In genomic region chr6:105401247-105402089, GRCh38 we compare ENCODE assay signal across 8 cellular contexts. TPM values are rescaled to one million over a fixed set of nuclear protein-coding genes. Genes with fewer than 3 reads are reported as not detected.
DNase-seq lines count a peak whose midpoint lies in the region; ATAC-seq, FAIRE-seq and TF ChIP-seq lines count a peak whose summit lies in the region.

No MANE protein-coding gene starts in this region.

- DNase-seq in DND-41 (no peak), OCI-LY7 (ENCODE audit: low spot score) (no peak), epithelial cell of proximal tubule (ENCODE audit: low read depth) (no peak), pancreas (no peak), MV-4-11 (lab: John Stamatoyannopoulos, UW) (no peak)
- no peak for DNase-seq in stimulated activated CD4-positive, alpha-beta T cell treated with anti-CD3 and anti-CD28 coated beads, Interleukin-2, amount 100 ng/mL, for 24 hours

- CTCF ChIA-PET in OCI-LY7 (lab: Charles Lee; ENCODE audit: unreplicated experiment), result interaction anchor here (0.5 kb wide), 1 partner anchor 286 kb away, joined by 3 read pairs; no protein-coding TSS in a partner anchor

- BruUV-seq in OCI-LY7 (replicated peaks; lab: Mats Ljungman, UMichigan), result TSS peak; percentile 65

- intact Hi-C loops in OCI-LY7 (cut with micrococcal nuclease; ENCODE audit: unreplicated experiment), result loop anchor here (5.0 to 10.0 kb wide), 3 partner anchors 84 to 547 kb away; partner anchors contain the start of gene HACE1
- intact Hi-C loops in pancreas (cut with DNase I), result loop anchor here in 1 of 3 donors (10.0 kb wide), 1 partner anchor 307 kb away; no protein-coding TSS in a partner anchor

- peak overlapping the region; percentile 87 for H3K9ac ChIP-seq in DND-41 (ENCODE audit: low read depth, low read length)

- TF ChIP-seq CTCF in DND-41 (IDR thresholded peaks at IDR 0.05; ENCODE audit: borderline replicate concordance, extremely low read depth, low read length, poor library complexity, severe bottlenecking) (no peak), OCI-LY7 (conservative IDR thresholded peaks at IDR 0.05; ENCODE audit: low read length) (no peak), epithelial cell of proximal tubule (conservative IDR thresholded peaks at IDR 0.05; ENCODE audit: low read depth, low read length) (no peak), pancreas (IDR thresholded peaks at IDR 0.05) (no peak)

- H3K27me3 ChIP-seq in DND-41 (ENCODE audit: insufficient read depth, low read length, poor library complexity) (no peaks in the 10 kb centered on the region), pancreas (no peaks in the 10 kb centered on the region)

- ATAC-seq in DND-41 (ENCODE audit: insufficient read depth, low read depth) (no peak), pancreas (no peak), GM19397 (IDR thresholded peaks at IDR 0.05; ENCODE audit: unreplicated experiment) (no peak), HG02763 (IDR thresholded peaks at IDR 0.05; ENCODE audit: unreplicated experiment) (no peak)

- WGBS in pancreas, 2 donors, result 38 to 39% methylated on average over 8 of the region's 8 CpGs

- H3K9me3 ChIP-seq in DND-41 (ENCODE audit: insufficient read depth, low read length, severe bottlenecking) (no peaks in the 10 kb centered on the region), OCI-LY7 (ENCODE audit: low read length) (no peaks in the 10 kb centered on the region), pancreas (no peaks in the 10 kb centered on the region)

- H3K79me2 ChIP-seq in DND-41 (ENCODE audit: insufficient read depth, low read length) (peaks cover 62% of the 10 kb centered on the region), OCI-LY7 (ENCODE audit: insufficient read depth, low read depth, low read length) (peaks cover 18% of the 10 kb centered on the region; the same call in 1 of the 2 replicates)

- peaks cover 53% of the 10 kb centered on the region for H3K4me1 ChIP-seq in DND-41 (ENCODE audit: insufficient read depth, low read length)
- peaks cover 3% of the 10 kb centered on the region for H3K4me1 ChIP-seq in OCI-LY7 (ENCODE audit: insufficient read depth, low read length, poor library complexity, severe bottlenecking)
- H3K4me1 ChIP-seq in pancreas, result peaks cover 4 to 15% (median 6%) of the 10 kb centered on the region in 3 donors

- no peaks in the 10 kb centered on the region for H3K9me2 ChIP-seq in OCI-LY7 (ENCODE audit: insufficient read depth, low read length)

- H3K4me2 ChIP-seq in DND-41 (ENCODE audit: insufficient read depth, low read length) (peak overlapping the region; percentile 97), OCI-LY7 (ENCODE audit: low read length) (peak overlapping the region; percentile 82)

- H3K27ac ChIP-seq in DND-41 (ENCODE audit: low read length) (peak overlapping the region; percentile 76), OCI-LY7 (ENCODE audit: low read depth, low read length, poor library complexity, severe bottlenecking) (no peak overlapping the region), pancreas (no peak overlapping the region)

- H4K20me1 ChIP-seq in DND-41 (ENCODE audit: insufficient read depth, low read length) (peaks cover 38% of the 10 kb centered on the region), OCI-LY7 (ENCODE audit: insufficient read depth, low read length) (no peaks in the 10 kb centered on the region)

- H3K4me3 ChIP-seq in DND-41 (ENCODE audit: low read depth in 1 of 2, low read length in 2 of 2), result peak overlapping the region; percentile 95 to 97; a peak in 3 of 4 replicates
- peak overlapping the region; percentile 100 for H3K4me3 ChIP-seq in OCI-LY7 (ENCODE audit: low read depth, low read length, poor library complexity, severe bottlenecking)
- H3K4me3 ChIP-seq in epithelial cell of proximal tubule (ENCODE audit: low read depth, low read length), result peak overlapping the region; percentile 97
- peak overlapping the region in 3 of 4 donors; percentile 86 to 95 (median 93) for H3K4me3 ChIP-seq in pancreas

- H2AFZ ChIP-seq in DND-41 (ENCODE audit: low read depth, low read length) (no peak overlapping the region), OCI-LY7 (ENCODE audit: low read length) (no peak overlapping the region)

- no peak for FAIRE-seq in pancreas (lab: Jason Lieb, UNC)

- POLR2A ChIA-PET in OCI-LY7 (lab: Charles Lee), result interaction anchor here (0.5 to 1.3 kb wide), 6 partner anchors 20 to 500 kb away, joined by 3 to 4 read pairs (median 3); no protein-coding TSS in a partner anchor

- H3K36me3 ChIP-seq in DND-41 (ENCODE audit: insufficient read depth, low read length) (peaks cover 13% of the 10 kb centered on the region), OCI-LY7 (ENCODE audit: insufficient read depth, low read length) (peaks cover 1% of the 10 kb centered on the region; the same call in 1 of the 2 replicates), pancreas (no peaks in the 10 kb centered on the region)

RNA-seq across cellular contexts. Expression of gene PREP, which starts 1.4 kb away (rescaled TPM):
- 10.4 and 12.0 TPM in 2 replicates for total RNA-seq in OCI-LY7 (2014; rRNA removed; shearing (Covaris generic))
- total RNA-seq in OCI-LY7 (2022) (27.0 and 28.8 TPM in 2 replicates), epithelial cell of proximal tubule (9.9 and 13.1 TPM in 2 replicates), pancreas (10 to 100 TPM in 4 of 6 donors, 1 to 10 TPM in 2; 8.4 to 16.5 (median 13.7) TPM)
- 1 to 10 TPM; 7.6 to 9.5 TPM for polyA plus RNA-seq in pancreas
